11 cellular contexts compared by ENCODE assay signal in the genomic region with DNA sequence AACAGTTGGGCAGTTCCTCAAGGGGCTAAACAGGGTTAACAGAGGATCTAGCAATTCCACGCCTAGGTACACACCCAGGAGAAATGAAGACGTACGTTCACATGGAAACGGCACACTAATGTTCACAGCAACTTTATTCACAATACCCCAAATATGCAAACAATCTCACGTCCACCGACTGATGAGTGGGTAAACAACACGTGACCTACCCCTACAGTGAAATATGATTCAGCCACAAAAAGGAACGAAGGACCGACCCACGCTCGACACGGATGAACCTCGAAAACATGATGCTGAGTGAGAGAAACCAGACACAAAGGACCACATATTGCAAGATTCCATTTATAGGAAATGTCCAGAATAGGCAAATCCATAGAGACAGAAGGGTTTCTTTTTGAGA.
DNase-seq lines count a peak whose midpoint lies in the region; ATAC-seq and TF ChIP-seq lines count a peak whose summit lies in the region.
"Had no signal": no experiment of that assay in that cellular context is flagged by ENCODE, and none has a peak within 500 bp of the region (broad histone marks: within the 10 kb centered on the region; RNA-seq: fewer than 3 reads in every experiment).

No MANE protein-coding gene starts in this region.

- H3K27ac Mint-ChIP-seq in activated naive CD4-positive, alpha-beta T cell treated with anti-CD3 and anti-CD28 coated beads, Interleukin-2, amount 10 ng/mL, durations not matched to agents 7 days and 5 days = peak overlapping the region; percentile 43

- no peak for TF ChIP-seq CTCF in tibial artery (IDR thresholded peaks at IDR 0.05)

- peaks cover 32% of the 10 kb centered on the region for H3K36me3 Mint-ChIP-seq in activated naive CD4-positive, alpha-beta T cell treated with anti-CD3 and anti-CD28 coated beads, Interleukin-2, amount 10 ng/mL, durations not matched to agents 7 days and 5 days

- H3K36me3 ChIP-seq in tibial artery = peaks cover 0 to 49% (median 8%) of the 10 kb centered on the region in 3 donors

- peak overlapping the region; percentile 3 for H3K4me3 Mint-ChIP-seq in activated naive CD4-positive, alpha-beta T cell treated with anti-CD3 and anti-CD28 coated beads, Interleukin-2, amount 10 ng/mL, durations not matched to agents 7 days and 5 days

- WGBS in right cardiac atrium = 47% methylated on average over 13 of the region's 13 CpGs

- no peaks in the 10 kb centered on the region for H3K9me3 ChIP-seq in right cardiac atrium (ENCODE audit: control insufficient read depth, low read length)
- H3K9me3 ChIP-seq in tibial artery = no peaks in the 10 kb centered on the region
- H3K9me3 ChIP-seq: adrenal gland had no signal

- H3K4me1 ChIP-seq in right cardiac atrium (ENCODE audit: control insufficient read depth, insufficient read depth, low read length) = peaks cover 25% of the 10 kb centered on the region
- H3K4me1 ChIP-seq in tibial artery = peaks cover 10 to 60% (median 51%) of the 10 kb centered on the region in 4 donors

- intact Hi-C loops in right cardiac atrium (cut with DNase I) (no loop called here), tibial artery (cut with DNase I; ENCODE audit: low total_unique reads) (loop anchor here (5.0 kb wide), 2 partner anchors 72 to 113 kb away; partner anchors contain the start of gene NCOR2)

- H3K4me3 ChIP-seq in right cardiac atrium (ENCODE audit: low read length) = no peak overlapping the region
- no peak overlapping the region for H3K4me3 ChIP-seq in tibial artery
- H3K4me3 ChIP-seq: adrenal gland had no signal

- H3K4me1 Mint-ChIP-seq in activated naive CD4-positive, alpha-beta T cell treated with anti-CD3 and anti-CD28 coated beads, Interleukin-2, amount 10 ng/mL, durations not matched to agents 7 days and 5 days = peaks cover 84% of the 10 kb centered on the region

- H3K27me3 ChIP-seq in right cardiac atrium (ENCODE audit: control insufficient read depth, insufficient read depth) = no peaks in the 10 kb centered on the region
- H3K27me3 ChIP-seq in tibial artery = no peaks in the 10 kb centered on the region
- H3K27me3 ChIP-seq: adrenal gland had no signal

- no peak for DNase-seq in activated naive CD4-positive, alpha-beta T cell treated with anti-CD3 and anti-CD28 coated beads, Interleukin-2, amount 10 ng/mL, durations not matched to agents 7 days and 5 days
- no peak for DNase-seq in activated naive CD4-positive, alpha-beta T cell (lab: John Stamatoyannopoulos, UW)
- DNase-seq in amniotic epithelial cell (ENCODE audit: low read depth) (peak; percentile 95), right cardiac atrium (peak in 1 of 3 donors; percentile 11), tibial artery (no peak), GOT3 (lab: John Stamatoyannopoulos, UW) (no peak), kidney tubule cell (ENCODE audit: low spot score) (no peak), HUDEP-2 (lab: John Stamatoyannopoulos, UW; ENCODE audit: unreplicated experiment in 76 of 76) (no peak)
- DNase-seq: H7, NCI-H446 treated with DMSO at 0.1 percent for 48 hours had no signal

- ATAC-seq in right cardiac atrium = no peak

- CTCF ChIA-PET in activated naive CD4-positive, alpha-beta T cell treated with anti-CD3 and anti-CD28 coated beads, Interleukin-2, amount 10 ng/mL, durations not matched to agents 7 days and 5 days (lab: Charles Lee) = interaction anchor here (1.7 kb wide), 1 partner anchor 12 kb away, joined by 6 read pairs; no protein-coding TSS in a partner anchor

- H3K27me3 Mint-ChIP-seq in activated naive CD4-positive, alpha-beta T cell treated with anti-CD3 and anti-CD28 coated beads, Interleukin-2, amount 10 ng/mL, durations not matched to agents 7 days and 5 days = no peaks in the 10 kb centered on the region

- H3K27ac ChIP-seq in right cardiac atrium (ENCODE audit: low read length) = peak overlapping the region; percentile 83
- H3K27ac ChIP-seq in tibial artery = peak overlapping the region; percentile 75 to 78

- no peaks in the 10 kb centered on the region for H3K9me3 Mint-ChIP-seq in activated naive CD4-positive, alpha-beta T cell treated with anti-CD3 and anti-CD28 coated beads, Interleukin-2, amount 10 ng/mL, durations not matched to agents 7 days and 5 days
